Comparison of ENCODE assay signal across 8 cellular contexts in genomic region chr9:133122935-133123611, GRCh38. TPM values are rescaled to one million over a fixed set of nuclear protein-coding genes. Genes with fewer than 3 reads are reported as not detected.
DNase-seq lines count a peak whose midpoint lies in the region; ATAC-seq and TF ChIP-seq lines count a peak whose summit lies in the region.
"Had no signal": no experiment of that assay in that cellular context is flagged by ENCODE, and none has a peak within 500 bp of the region (broad histone marks: within the 10 kb centered on the region; RNA-seq: fewer than 3 reads in every experiment).

No MANE protein-coding gene starts in this region.

- peaks cover 75% of the 10 kb centered on the region for H3K4me1 Mint-ChIP-seq in activated B cell treated with CpG ODN at 0.5 μM for 24 hours

- POLR2A ChIA-PET in activated B cell treated with CpG ODN at 0.5 μM for 24 hours (lab: Charles Lee): interaction anchor here (0.9 to 1.1 kb wide), 2 partner anchors 11 to 26 kb away, joined by 3 to 4 read pairs; no protein-coding TSS in a partner anchor

- CTCF ChIA-PET in activated B cell treated with CpG ODN at 0.5 μM for 24 hours (lab: Charles Lee): interaction anchor here (1.3 to 4.2 kb wide), 2 partner anchors 21 to 25 kb away, joined by 4 to 20 read pairs; no protein-coding TSS in a partner anchor

- no peak overlapping the region for H2AFZ ChIP-seq in smooth muscle cell (ENCODE audit: low read depth)

- no peaks in the 10 kb centered on the region for H3K9me3 Mint-ChIP-seq in activated B cell treated with CpG ODN at 0.5 μM for 24 hours

- intact Hi-C loops in activated B cell treated with CpG ODN at 0.5 μM for 24 hours (cut with micrococcal nuclease): no loop called here

- no peaks in the 10 kb centered on the region for H3K36me3 ChIP-seq in smooth muscle cell (ENCODE audit: low read depth)

- H3K27me3 ChIP-seq in HL-60 (ENCODE audit: insufficient read depth, poor library complexity, severe bottlenecking) (no peaks in the 10 kb centered on the region), smooth muscle cell (ENCODE audit: low read depth) (no peaks in the 10 kb centered on the region)

- no peak for ATAC-seq in activated B cell treated with CpG ODN at 0.5 μM for 24 hours (ENCODE audit: low read depth)
- ATAC-seq in HG03159 (IDR thresholded peaks at IDR 0.05; ENCODE audit: unreplicated experiment): no peak
- no peak for ATAC-seq in GM18873 (IDR thresholded peaks at IDR 0.05; ENCODE audit: low FRiP score, unreplicated experiment)
- ATAC-seq in HG02870 (IDR thresholded peaks at IDR 0.05; ENCODE audit: unreplicated experiment): no peak

- peaks cover 12% of the 10 kb centered on the region for H3F3A ChIP-seq in smooth muscle cell (ENCODE audit: low read depth)

- H3K4me2 ChIP-seq in smooth muscle cell: peak overlapping the region; percentile 61

- H3K27me3 Mint-ChIP-seq in activated B cell treated with CpG ODN at 0.5 μM for 24 hours: no peaks in the 10 kb centered on the region

- H3K4me3 Mint-ChIP-seq in activated B cell treated with CpG ODN at 0.5 μM for 24 hours: no peak overlapping the region

- H3K36me3 Mint-ChIP-seq in activated B cell treated with CpG ODN at 0.5 μM for 24 hours (ENCODE audit: low read depth): no peaks in the 10 kb centered on the region

- H3K9me3 ChIP-seq in smooth muscle cell (replicated peaks; ENCODE audit: low read depth): no peaks in the 10 kb centered on the region

- no peak overlapping the region for H3K9ac ChIP-seq in smooth muscle cell (ENCODE audit: low read depth)

- peak overlapping the region; percentile 35 for H3K27ac Mint-ChIP-seq in activated B cell treated with CpG ODN at 0.5 μM for 24 hours

- H3K4me1 ChIP-seq in smooth muscle cell (ENCODE audit: low read depth): peaks cover 17% of the 10 kb centered on the region

- peak overlapping the region; percentile 64 for H3K27ac ChIP-seq in HL-60 (replicated peaks)
- peak overlapping the region; percentile 80 for H3K27ac ChIP-seq in smooth muscle cell (ENCODE audit: low read depth)

- no peak for TF ChIP-seq CTCF in HL-60 (IDR thresholded peaks at IDR 0.05; ENCODE audit: insufficient read depth, low read length)
- no peak for TF ChIP-seq CTCF in activated B cell treated with CpG ODN at 0.5 μM for 24 hours (IDR thresholded peaks at IDR 0.05)
- TF ChIP-seq CTCF in smooth muscle cell (IDR thresholded peaks at IDR 0.05; ENCODE audit: borderline replicate concordance, insufficient read depth, poor library complexity, severe bottlenecking): no peak

- DNase-seq in HL-60 (ENCODE audit: low read depth in 1 of 2, low spot score in 1 of 2): peak in 1 of 2 experiments; percentile 51
- DNase-seq in activated B cell treated with CpG ODN at 0.5 μM for 24 hours: no peak
- peak; percentile 51 for DNase-seq in hepatic stellate cell (ENCODE audit: low spot score)
- DNase-seq in smooth muscle cell (lab: John Stamatoyannopoulos, UW; ENCODE audit: unreplicated experiment): peak; percentile 29
- DNase-seq: activated effector memory CD4-positive, alpha-beta T cell treated with anti-CD3 and anti-CD28 coated beads, Interleukin-2, amount 50 U/mL, for 16 hours had no signal

- no peak overlapping the region for H3K4me3 ChIP-seq in HL-60 (replicated peaks; ENCODE audit: insufficient read depth, low read length)
- no peak overlapping the region for H3K4me3 ChIP-seq in smooth muscle cell

- H4K20me1 ChIP-seq in smooth muscle cell (ENCODE audit: low read depth): peaks cover 88% of the 10 kb centered on the region

- 22% methylated on average over 19 of the region's 19 CpGs for WGBS in smooth muscle cell (ENCODE audit: low lambda C conversion rate)

- H3K79me2 ChIP-seq in smooth muscle cell (ENCODE audit: low read depth): peaks cover 8% of the 10 kb centered on the region

RNA-seq across cellular contexts. Expression of gene RALGDS, which starts 2.0 kb away (rescaled TPM):
- total RNA-seq in activated B cell treated with CpG ODN at 0.5 μM for 24 hours (21.2 and 29.2 TPM in 2 replicates), smooth muscle cell (27.8 and 28.5 TPM in 2 replicates)
- 37.7 and 43.7 TPM in 2 replicates for polyA plus RNA-seq in smooth muscle cell

RNA-seq across cellular contexts. Expression of gene GBGT1, which starts 40.6 kb away (rescaled TPM):
- total RNA-seq in activated B cell treated with CpG ODN at 0.5 μM for 24 hours (42.2 and 49.5 TPM in 2 replicates), smooth muscle cell (8.2 and 11.3 TPM in 2 replicates)
- polyA plus RNA-seq in smooth muscle cell: 4.5 and 6.7 TPM in 2 replicates
